Comparison of ENCODE assay signal across 33 cellular contexts in the genomic region with DNA sequence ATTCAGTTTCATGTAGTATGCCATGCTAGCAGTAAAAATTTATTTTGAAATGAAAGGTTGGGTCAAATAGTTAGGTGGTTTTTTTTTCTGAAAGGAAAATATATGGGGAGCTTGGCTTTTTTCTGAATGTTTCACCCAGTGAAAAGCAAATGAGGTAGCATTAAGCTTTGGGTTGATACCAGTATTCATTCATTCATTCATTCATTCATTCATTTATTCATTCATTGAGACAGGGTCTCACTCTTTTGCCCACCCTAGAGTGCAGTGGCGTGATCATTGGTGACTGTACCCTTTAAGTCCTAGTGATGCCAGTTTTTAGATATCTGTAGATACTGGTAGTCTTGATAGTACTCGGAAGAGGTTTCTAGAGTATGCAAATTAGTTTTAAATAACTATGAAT. TPM values are rescaled to one million over a fixed set of nuclear protein-coding genes. Genes with fewer than 3 reads are reported as not detected.
DNase-seq lines count a peak whose midpoint lies in the region; ATAC-seq, FAIRE-seq and TF ChIP-seq lines count a peak whose summit lies in the region.
"Had no signal": no experiment of that assay in that cellular context is flagged by ENCODE, and none has a peak within 500 bp of the region (broad histone marks: within the 10 kb centered on the region; RNA-seq: fewer than 3 reads in every experiment).

No MANE protein-coding gene starts in this region.

- H3K9ac ChIP-seq in GM12878 (ENCODE audit: control insufficient read depth, insufficient read depth, low read length) (no peak overlapping the region), K562 (ENCODE audit: insufficient read depth in 1 of 2, low read depth in 2 of 2, low read length in 2 of 2) (no peak overlapping the region), H9 (ENCODE audit: extremely low read depth, insufficient read length, low read length) (no peak overlapping the region)
- H3K9ac ChIP-seq: BLaER1; BLaER1 treated with 17β-estradiol and CSF1 and Interleukin-3, amounts not matched to agents 10 nM and 100 nM had no signal

- 100% methylated on average over 2 of the region's 2 CpGs for WGBS in A549 (ENCODE audit: missing lambda C conversion rate)
- 100% methylated on average over 2 of the region's 2 CpGs for WGBS in GM12878 (ENCODE audit: insufficient coverage, insufficient replicate concordance, low lambda C conversion rate, missing lambda C conversion rate)
- 100% methylated on average over 2 of the region's 2 CpGs for WGBS in K562 (ENCODE audit: insufficient coverage, low coverage, missing lambda C conversion rate)
- WGBS in body of pancreas, 2 donors: 94 to 98% methylated on average over 2 of the region's 2 CpGs
- WGBS in H9 (ENCODE audit: extremely low coverage, insufficient read length, low lambda C conversion rate): no CpG with 5 or more reads among the region's 2 CpGs

- SMC1A ChIA-PET in GM12878 (lab: Charles Lee; ENCODE audit: uncharacterized antibody, unreplicated experiment): no interaction called here

- no peak overlapping the region for H2AK5ac ChIP-seq in H9 (ENCODE audit: insufficient read length, low read length)

- no peaks in the 10 kb centered on the region for H3K79me1 ChIP-seq in H9 (ENCODE audit: insufficient read depth, low read depth, low read length, poor library complexity, severe bottlenecking)

- CTCF ChIA-PET in A549 (lab: Yijun Ruan, JAX): no interaction called here
- CTCF ChIA-PET in GM12878 (lab: Yijun Ruan, JAX): no interaction called here
- CTCF ChIA-PET in K562 (lab: Yijun Ruan, JAX; ENCODE audit: low intra/inter-chr PET ratio): no interaction called here
- CTCF ChIA-PET in OCI-LY7 (lab: Charles Lee; ENCODE audit: unreplicated experiment): no interaction called here

- H2BK20ac ChIP-seq in H9 (ENCODE audit: low read depth, low read length, poor library complexity, severe bottlenecking): no peak overlapping the region

- H3K79me2 ChIP-seq in GM12878 (ENCODE audit: control insufficient read depth, insufficient read depth, low read length): no peaks in the 10 kb centered on the region
- H3K79me2 ChIP-seq in K562 (ENCODE audit: control insufficient read depth, insufficient read depth, low read length): no peaks in the 10 kb centered on the region; the same call in 2 of the 3 replicates
- no peaks in the 10 kb centered on the region for H3K79me2 ChIP-seq in H9 (ENCODE audit: insufficient read depth, low read length)
- H3K79me2 ChIP-seq in OCI-LY7 (ENCODE audit: insufficient read depth, low read depth, low read length): no peaks in the 10 kb centered on the region

- no peaks in the 10 kb centered on the region for H3K27me3 Mint-ChIP-seq in H9 (ENCODE audit: low read depth)
- H3K27me3 Mint-ChIP-seq: B cell; CD4-positive, alpha-beta memory T cell; CD4-positive, alpha-beta T cell; CD4-positive, CD25-positive, alpha-beta regulatory T cell; CD8-positive, alpha-beta memory T cell had no signal

- ATAC-seq in A549: no peak
- no peak for ATAC-seq in GM12878
- no peak for ATAC-seq in K562
- ATAC-seq in body of pancreas: no peak
- ATAC-seq: CD8-positive, alpha-beta T cell had no signal

- H3K36me3 ChIP-seq in GM12878 (ENCODE audit: control insufficient read depth in 2 of 2, insufficient read depth in 2 of 2, low read length in 1 of 2) (peaks cover 0 to 8% of the 10 kb centered on the region in 2 experiments; a peak in 3 of 4 replicates), K562 (ENCODE audit: control insufficient read depth, insufficient read depth, low read length) (peaks cover 49% of the 10 kb centered on the region), body of pancreas (replicated peaks in 1 of 2; ENCODE audit: insufficient read depth in 1 of 2, low read depth in 2 of 2) (no peaks in the 10 kb centered on the region), OCI-LY7 (ENCODE audit: insufficient read depth, low read length) (peaks cover 44% of the 10 kb centered on the region)

- no peak overlapping the region for H4K91ac ChIP-seq in H9 (ENCODE audit: insufficient read length, low read depth, low read length)

- H3K23ac ChIP-seq in H9 (ENCODE audit: insufficient read length, low read depth, low read length): no peak overlapping the region

- H3K36me3 Mint-ChIP-seq in H9 (ENCODE audit: insufficient read depth in 1 of 3, low read depth in 3 of 3): peaks cover 3 to 16% (median 9%) of the 10 kb centered on the region in 3 experiments; a peak in 6 of 7 replicates

- TF ChIP-seq CTCF in A549 (IDR thresholded peaks at IDR 0.05) (no peak), GM12878 (IDR thresholded peaks at IDR 0.05 in 2 of 3, conservative IDR thresholded peaks at IDR 0.05 in 1 of 3; ENCODE audit: control insufficient read depth in 2 of 3, extremely low read depth in 1 of 3, insufficient read depth in 1 of 3, low read depth in 3 of 3, low read length in 3 of 3) (no peak), K562 (IDR thresholded peaks at IDR 0.05 in 2 of 3, conservative IDR thresholded peaks at IDR 0.05 in 1 of 3; ENCODE audit: insufficient read depth in 2 of 3, low read depth in 1 of 3, low read length in 3 of 3) (no peak), body of pancreas (IDR thresholded peaks at IDR 0.05) (no peak), H9 (conservative IDR thresholded peaks at IDR 0.05) (no peak), OCI-LY7 (conservative IDR thresholded peaks at IDR 0.05; ENCODE audit: low read length) (no peak)

- H3K4me1 Mint-ChIP-seq in H9: no peaks in the 10 kb centered on the region
- H3K4me1 Mint-ChIP-seq: B cell; CD4-positive, alpha-beta memory T cell; CD8-positive, alpha-beta memory T cell had no signal

- H3K18ac ChIP-seq in H9 (ENCODE audit: insufficient read length, low read depth, low read length): no peak overlapping the region

- no peak overlapping the region for H2AFZ ChIP-seq in GM12878 (ENCODE audit: control insufficient read depth, low read depth, low read length)
- H2AFZ ChIP-seq in K562 (ENCODE audit: low read depth, low read length): no peak overlapping the region
- no peak overlapping the region for H2AFZ ChIP-seq in H9 (ENCODE audit: low read length)
- no peak overlapping the region for H2AFZ ChIP-seq in OCI-LY7 (ENCODE audit: low read length)

- RAD21 ChIA-PET in GM12878 (lab: Charles Lee; ENCODE audit: unreplicated experiment): no interaction called here

- H3K4me1 ChIP-seq in A549 (no peaks in the 10 kb centered on the region), GM12878 (ENCODE audit: control insufficient read depth, insufficient read depth, low read length) (no peaks in the 10 kb centered on the region), K562 (replicated peaks in 1 of 2; ENCODE audit: control insufficient read depth in 2 of 2, insufficient read depth in 2 of 2, low read length in 2 of 2) (peaks cover 0 to 4% of the 10 kb centered on the region in 2 experiments; a peak in 2 of 5 replicates), body of pancreas (no peaks in the 10 kb centered on the region), H9 (ENCODE audit: insufficient read depth, low read length) (no peaks in the 10 kb centered on the region), OCI-LY7 (ENCODE audit: insufficient read depth, low read length, poor library complexity, severe bottlenecking) (no peaks in the 10 kb centered on the region)
- H3K4me1 ChIP-seq: BLaER1 had no signal

- H3K9me2 ChIP-seq in OCI-LY7 (ENCODE audit: insufficient read depth, low read length): no peaks in the 10 kb centered on the region

- H3K9me3 ChIP-seq in A549: no peaks in the 10 kb centered on the region
- no peaks in the 10 kb centered on the region for H3K9me3 ChIP-seq in GM12878 (replicated peaks; ENCODE audit: control insufficient read depth, insufficient read depth, low read length)
- no peaks in the 10 kb centered on the region for H3K9me3 ChIP-seq in K562 (replicated peaks; ENCODE audit: control insufficient read depth, insufficient read depth, low read depth, low read length)
- no peaks in the 10 kb centered on the region for H3K9me3 ChIP-seq in body of pancreas
- no peaks in the 10 kb centered on the region for H3K9me3 ChIP-seq in H9 (ENCODE audit: control insufficient read depth, low read depth, low read length)
- H3K9me3 ChIP-seq in OCI-LY7 (ENCODE audit: low read length): no peaks in the 10 kb centered on the region
- H3K9me3 ChIP-seq: BE2C, BLaER1, Caco-2 had no signal

- TF ChIP-seq RAD21 in A549 (conservative IDR thresholded peaks at IDR 0.05 in 1 of 2, IDR thresholded peaks at IDR 0.05 in 1 of 2): no peak
- no peak for TF ChIP-seq RAD21 in GM12878 (IDR thresholded peaks at IDR 0.05; ENCODE audit: insufficient read depth, low read depth, low read length)
- TF ChIP-seq RAD21 in K562 (CRISPR knock-in tag; conservative IDR thresholded peaks at IDR 0.05 in 1 of 2, IDR thresholded peaks at IDR 0.05 in 1 of 2): no peak

- no peaks in the 10 kb centered on the region for H3K9me1 ChIP-seq in K562 (ENCODE audit: control insufficient read depth, insufficient read depth, low read length)

- no peak overlapping the region for H3K27ac ChIP-seq in A549
- H3K27ac ChIP-seq in GM12878 (ENCODE audit: control insufficient read depth, insufficient read depth): no peak overlapping the region
- no peak overlapping the region for H3K27ac ChIP-seq in K562 (ENCODE audit: extremely low read depth, low read depth, low read length)
- H3K27ac ChIP-seq in body of pancreas: no peak overlapping the region
- H3K27ac ChIP-seq in H9 (ENCODE audit: insufficient read length, low read depth, low read length): no peak overlapping the region
- no peak overlapping the region for H3K27ac ChIP-seq in OCI-LY7 (ENCODE audit: low read depth, low read length, poor library complexity, severe bottlenecking)
- H3K27ac ChIP-seq: 22Rv1; BLaER1; BLaER1 treated with 17β-estradiol and CSF1 and Interleukin-3, amounts not matched to agents 10 nM and 100 nM; C4-2B had no signal

- no peaks in the 10 kb centered on the region for H4K20me1 ChIP-seq in GM12878 (ENCODE audit: control insufficient read depth, insufficient read depth)
- H4K20me1 ChIP-seq in K562 (replicated peaks; ENCODE audit: control insufficient read depth, insufficient read depth, low read length): no peaks in the 10 kb centered on the region; the same call in 1 of the 2 replicates
- H4K20me1 ChIP-seq in H9 (ENCODE audit: control insufficient read depth, insufficient read depth, insufficient read length): no peaks in the 10 kb centered on the region
- no peaks in the 10 kb centered on the region for H4K20me1 ChIP-seq in OCI-LY7 (ENCODE audit: insufficient read depth, low read length)
- H4K20me1 ChIP-seq: BLaER1; BLaER1 treated with 17β-estradiol and CSF1 and Interleukin-3, amounts not matched to agents 10 nM and 100 nM had no signal

- FAIRE-seq in A549 (lab: Jason Lieb, UNC): peak; percentile 23
- FAIRE-seq in GM12878 (lab: Jason Lieb, UNC): no peak
- FAIRE-seq in K562 (lab: Jason Lieb, UNC): no peak
- FAIRE-seq: D721Med had no signal

- in situ Hi-C loops in GM12878 (cut with MboI): no loop called here
- in situ Hi-C loops in K562 (cut with MboI): no loop called here

- no peak overlapping the region for H3K27ac Mint-ChIP-seq in H9
- H3K27ac Mint-ChIP-seq: B cell; CD14-positive monocyte; CD4-positive, alpha-beta memory T cell; CD4-positive, alpha-beta T cell; CD8-positive, alpha-beta memory T cell; CD8-positive, alpha-beta T cell had no signal

- H2BK120ac ChIP-seq in H9 (ENCODE audit: low read depth, low read length, poor library complexity, severe bottlenecking): no peak overlapping the region

- H3K27me3 ChIP-seq in GM12878 (replicated peaks in 1 of 2; ENCODE audit: control insufficient read depth in 2 of 2, insufficient read depth in 2 of 2, low read length in 1 of 2) (no peaks in the 10 kb centered on the region), K562 (ENCODE audit: control insufficient read depth in 2 of 2, insufficient read depth in 2 of 2, low read length in 2 of 2) (no peaks in the 10 kb centered on the region), body of pancreas (no peaks in the 10 kb centered on the region), H9 (ENCODE audit: insufficient read depth, low read length) (no peaks in the 10 kb centered on the region)
- H3K27me3 ChIP-seq: BE2C; BLaER1; BLaER1 treated with 17β-estradiol and CSF1 and Interleukin-3, amounts not matched to agents 10 nM and 100 nM had no signal

- TF ChIP-seq POLR2A in A549 (IDR thresholded peaks at IDR 0.05; ENCODE audit: low read length) (no peak), GM12878 (IDR thresholded peaks at IDR 0.05; ENCODE audit: low read depth, low read length) (no peak), K562 (conservative IDR thresholded peaks at IDR 0.05) (no peak), body of pancreas (IDR thresholded peaks at IDR 0.05) (no peak)

- BruUV-seq in GM12878 (replicated peaks; lab: Mats Ljungman, UMichigan): no TSS peak
- BruUV-seq in K562 (replicated peaks; lab: Mats Ljungman, UMichigan): no TSS peak
- no TSS peak for BruUV-seq in OCI-LY7 (replicated peaks; lab: Mats Ljungman, UMichigan)

- TF ChIP-seq EP300 in A549 (IDR thresholded peaks at IDR 0.05) (no peak), GM12878 (IDR thresholded peaks at IDR 0.05; ENCODE audit: borderline replicate concordance in 1 of 2, control insufficient read depth in 1 of 2, low read depth in 2 of 2, low read length in 2 of 2) (no peak), K562 (IDR thresholded peaks at IDR 0.05; ENCODE audit: low read length) (no peak)

- H4K5ac ChIP-seq in H9 (ENCODE audit: insufficient read length, low read depth, low read length): no peak overlapping the region

- no peak overlapping the region for H4K8ac ChIP-seq in H9 (replicated peaks; ENCODE audit: insufficient read length, low read depth, low read length)

- no peaks in the 10 kb centered on the region for H3K23me2 ChIP-seq in H9 (ENCODE audit: insufficient read length, low read depth, low read length, poor library complexity, severe bottlenecking)

- H3K4me3 Mint-ChIP-seq in H9: no peak overlapping the region
- H3K4me3 Mint-ChIP-seq: B cell; CD14-positive monocyte; CD4-positive, alpha-beta memory T cell; CD4-positive, alpha-beta T cell; CD4-positive, CD25-positive, alpha-beta regulatory T cell; CD8-positive, alpha-beta memory T cell; CD8-positive, alpha-beta T cell had no signal

- no peaks in the 10 kb centered on the region; a peak in 1 of 5 replicates for H3K9me3 Mint-ChIP-seq in H9
- H3K9me3 Mint-ChIP-seq: CD4-positive, alpha-beta T cell; CD8-positive, alpha-beta memory T cell; CD8-positive, alpha-beta T cell had no signal

- H3T11ph ChIP-seq in H9 (ENCODE audit: low read length): no peak overlapping the region

- H2BK12ac ChIP-seq in H9 (ENCODE audit: insufficient read length, low read depth, low read length): no peak overlapping the region

- H3K14ac ChIP-seq in H9 (ENCODE audit: insufficient read depth, low read length): no peak overlapping the region

- DNase-seq in A549 (ENCODE audit: low read depth in 1 of 2, low spot score in 1 of 2) (no peak), GM12878 (ENCODE audit: low read depth, low spot score) (no peak), K562 (ENCODE audit: extremely low read depth in 1 of 4, low spot score in 3 of 4) (no peak), body of pancreas (no peak), H9 (no peak), OCI-LY7 (ENCODE audit: low spot score) (no peak)
- DNase-seq: 8988T; ACHN; AML-193; BE2C; C1 segment of cervical spinal cord; Caco-2; Calu3; CD4-positive, alpha-beta memory T cell; CD4-positive, alpha-beta T cell; CD4-positive, CD25-positive, alpha-beta regulatory T cell; CD8-positive, alpha-beta memory T cell; CD8-positive, alpha-beta T cell; COR-L47; DMS 273 treated with DMSO at 0.1 percent for 48 hours; DMS153; DMS53; DMS79; DMS79 treated with DMSO at 0.1 percent for 48 hours; DND-41; EL had no signal

- POLR2A ChIA-PET in A549 (lab: Yijun Ruan, JAX): no interaction called here
- POLR2A ChIA-PET in GM12878 (lab: Charles Lee): interaction anchor here (0.6 kb wide), 1 partner anchor 1209 kb away, joined by 5 read pairs; no protein-coding TSS in a partner anchor
- POLR2A ChIA-PET in K562 (lab: Yijun Ruan, JAX): no interaction called here
- POLR2A ChIA-PET in OCI-LY7 (lab: Charles Lee): no interaction called here

- no peak overlapping the region for H3K4me3 ChIP-seq in A549
- no peak overlapping the region for H3K4me3 ChIP-seq in GM12878
- H3K4me3 ChIP-seq in K562: no peak overlapping the region
- H3K4me3 ChIP-seq in body of pancreas: no peak overlapping the region
- H3K4me3 ChIP-seq in OCI-LY7 (ENCODE audit: low read depth, low read length, poor library complexity, severe bottlenecking): no peak overlapping the region
- H3K4me3 ChIP-seq: BLaER1; BLaER1 treated with 17β-estradiol and CSF1 and Interleukin-3, amounts not matched to agents 10 nM and 100 nM had no signal

- H2BK15ac ChIP-seq in H9 (ENCODE audit: low read depth, low read length): no peak overlapping the region

- intact Hi-C loops in GM12878 (cut with micrococcal nuclease; ENCODE audit: unreplicated experiment): no loop called here
- intact Hi-C loops in K562 (cut with micrococcal nuclease): no loop called here
- intact Hi-C loops in body of pancreas (cut with DNase I): no loop called here
- intact Hi-C loops in OCI-LY7 (cut with micrococcal nuclease; ENCODE audit: unreplicated experiment): no loop called here

- H2BK5ac ChIP-seq in H9 (ENCODE audit: insufficient read length, low read length): no peak overlapping the region

- H3K4ac ChIP-seq in H9 (ENCODE audit: low read depth, low read length): no peak overlapping the region

- no peak overlapping the region for H3K56ac ChIP-seq in H9 (ENCODE audit: insufficient read length, low read depth, low read length)

- H3K4me2 ChIP-seq in A549 (no peak overlapping the region), GM12878 (ENCODE audit: control insufficient read depth, insufficient read depth) (no peak overlapping the region), K562 (ENCODE audit: insufficient read depth, low read length) (no peak overlapping the region), H9 (ENCODE audit: insufficient read depth, insufficient read length, low read length) (no peak overlapping the region), OCI-LY7 (ENCODE audit: low read length) (no peak overlapping the region)
- H3K4me2 ChIP-seq: BLaER1; BLaER1 treated with 17β-estradiol and CSF1 and Interleukin-3, amounts not matched to agents 10 nM and 100 nM had no signal

RNA-seq across cellular contexts. Expression of gene LRRC70, which starts 42.4 kb away (rescaled TPM):
- polyA plus RNA-seq in A549 (2011; rRNA removed) (0.32 and 0.34 TPM in 2 replicates), A549 (2017; fragmentation: RNase III; extraction: RNeasy Plus Mini Kit Qiagen cat#74134 plus additional on column Dnase treatment) (0.09 TPM in 1 of 3 replicates, not detected in the others), GM12878 (2011; rRNA removed) (0.35 and 0.88 TPM in 2 replicates), GM12878 (2014; fragmentation: Illumina TruSeq; extraction: Trizol) (0.79 TPM in 1 of 2 replicates, not detected in the other), GM12878 (2014; fragmentation: Nextera tagmentation; extraction: Ambion mirVana) (1 to 10 TPM in 1 of 2 experiments, under 1 TPM in 1; 0.88 to 1.2 TPM), GM12878 (2014; rRNA removed) (0.61 and 0.84 TPM in 2 replicates), GM12878 (2016; fragmentation: Nextera tagmentation; extraction: Ambion mirVana) (1 to 10 TPM in 1 of 2 experiments, under 1 TPM in 1; 0.76 to 1.2 TPM), K562 (2011; rRNA removed) (0.99 and 1.4 TPM in 2 replicates), K562 (2014; fragmentation: Illumina TruSeq; extraction: Trizol) (0.31 and 0.40 TPM in 2 replicates), K562 (2014; fragmentation: Nextera tagmentation; extraction: Ambion mirVana) (under 1 TPM; 0.21 to 0.22 TPM), K562 (2014; rRNA removed) (0.24 and 0.53 TPM in 2 replicates)
- 0.09 and 0.17 TPM in 2 replicates for polyA plus RNA-seq in A549 (2012; cell fraction: cytosol; rRNA removed)
- polyA plus RNA-seq in A549 (2012; cell fraction: nucleus; rRNA removed): 0.55 TPM in 2 replicates
- polyA minus RNA-seq in A549 (2011; rRNA and poly(A)+ RNA removed): 1.6 and 4.2 TPM in 2 replicates
- 21.8 and 23.5 TPM in 2 replicates for total RNA-seq in GM12878 (2013; cell fraction: nucleolus; rRNA removed)
- total RNA-seq in GM12878 (2014; rRNA removed) (1.3 and 1.4 TPM in 2 replicates), GM12878 (2014; rRNA removed; fragmentation: Illumina TruSeq; extraction: Trizol) (1.5 and 2.3 TPM in 2 replicates), GM12878 (2021) (0.53 and 0.74 TPM in 2 replicates), K562 (2014; rRNA removed) (0.69 and 0.86 TPM in 2 replicates), K562 (2014; rRNA removed; fragmentation: Illumina TruSeq; extraction: Trizol) (1.5 and 2.1 TPM in 2 replicates), K562 (2015; rRNA removed; fragmentation: Illumina TruSeq; extraction: Trizol) (1.4 TPM in 2 replicates), K562 (2021) (0.73 and 0.83 TPM in 2 replicates), body of pancreas (1 to 10 TPM in 1 of 2 donors, under 1 TPM in 1; 0.99 to 4.7 TPM), H9 (2021) (0.55 and 1.1 TPM in 2 replicates), OCI-LY7 (2022) (1.3 and 1.6 TPM in 2 replicates)
- not detected for polyA plus RNA-seq in GM12878 (2011; ENCODE audit: low read depth)
- 0.07 and 0.12 TPM in 2 replicates for polyA plus RNA-seq in GM12878 (2011; cell fraction: cytosol; rRNA removed)
- polyA plus RNA-seq in GM12878 (2011; cell fraction: nucleus; rRNA removed): 0.57 and 0.64 TPM in 2 replicates
- polyA plus RNA-seq in GM12878 (2012): 0.66 and 0.95 TPM in 2 replicates
- polyA minus RNA-seq in GM12878 (2011; rRNA and poly(A)+ RNA removed): 3.7 and 4.3 TPM in 2 replicates
- polyA minus RNA-seq in GM12878 (2011; cell fraction: cytosol; rRNA and poly(A)+ RNA removed): not detected in 2 replicates
- polyA minus RNA-seq in GM12878 (2011; cell fraction: nucleus; rRNA and poly(A)+ RNA removed): 4.6 and 5.2 TPM in 2 replicates
- total RNA-seq in K562 (2011; cell fraction: chromatin; rRNA removed; ENCODE audit: low replicate concordance): 5.8 and 23.2 TPM in 2 replicates
- 2.5 and 4.6 TPM in 2 replicates for total RNA-seq in K562 (2011; cell fraction: nucleolus; rRNA removed)
- 10.0 and 24.3 TPM in 2 replicates for total RNA-seq in K562 (2011; cell fraction: nucleoplasm; rRNA removed)
- polyA plus RNA-seq in K562 (2011; cell fraction: cytosol; rRNA removed): 0.06 and 0.38 TPM in 2 replicates
- polyA plus RNA-seq in K562 (2011; cell fraction: nucleus; rRNA removed): 1.1 and 2.6 TPM in 2 replicates
- 0.09 and 0.61 TPM in 2 replicates for polyA plus RNA-seq in K562 (2012)
- 9.4 and 11.8 TPM in 2 replicates for polyA minus RNA-seq in K562 (2011; rRNA and poly(A)+ RNA removed)
- 0.76 TPM in 1 of 2 replicates, not detected in the other for polyA minus RNA-seq in K562 (2011; cell fraction: cytosol; rRNA and poly(A)+ RNA removed)
- 7.0 and 10.7 TPM in 2 replicates for polyA minus RNA-seq in K562 (2011; cell fraction: nucleus; rRNA and poly(A)+ RNA removed)
- total RNA-seq in OCI-LY7 (2014; rRNA removed; shearing (Covaris generic)): 1.1 and 1.6 TPM in 2 replicates
